ENCODE assay signal across 13 cellular contexts in genomic region chr10:5961405-5962100, GRCh38.
"Had no signal": no experiment of that assay in that cellular context is flagged by ENCODE, and none has a peak within 500 bp of the region (broad histone marks: within the 10 kb centered on the region; RNA-seq: fewer than 3 reads in every experiment).

No MANE protein-coding gene starts in this region.

- H3K4me1 Mint-ChIP-seq: naive B cell had no signal

- H3K27ac ChIP-seq: heart left ventricle, psoas muscle, thoracic aorta had no signal

- H3K36me3 ChIP-seq: thoracic aorta had no signal

- H3K27me3 Mint-ChIP-seq: activated naive CD8-positive, alpha-beta T cell; naive B cell; stimulated activated naive CD8-positive, alpha-beta T cell treated with anti-CD3 and anti-CD28 coated beads, Interleukin-15, Interleukin-2, amounts not matched to agents 100 ng/mL and 50 ng/mL, for 24 hours had no signal

- H3K4me3 ChIP-seq: heart left ventricle, psoas muscle, thoracic aorta had no signal

- H3K36me3 Mint-ChIP-seq: naive B cell had no signal

- H3K27ac Mint-ChIP-seq: activated naive CD8-positive, alpha-beta T cell; stimulated activated naive CD8-positive, alpha-beta T cell treated with anti-CD3 and anti-CD28 coated beads, Interleukin-15, Interleukin-2, amounts not matched to agents 100 ng/mL and 50 ng/mL, for 24 hours had no signal

- H3K27me3 ChIP-seq: heart left ventricle had no signal

- DNase-seq: activated gamma-delta T cell; amygdala; foreskin melanocyte; naive B cell; nucleus accumbens; psoas muscle; stimulated activated CD4-positive, alpha-beta T cell treated with anti-CD3 and anti-CD28 coated beads, Interleukin-2, amount 100 ng/mL, for 48 hours; T-helper 2 cell had no signal

- H3K4me3 Mint-ChIP-seq: activated naive CD8-positive, alpha-beta T cell; naive B cell; stimulated activated naive CD8-positive, alpha-beta T cell treated with anti-CD3 and anti-CD28 coated beads, Interleukin-15, Interleukin-2, amounts not matched to agents 100 ng/mL and 50 ng/mL, for 24 hours had no signal

- FAIRE-seq: islet of Langerhans had no signal

- H3K9me3 Mint-ChIP-seq: naive B cell; stimulated activated naive CD8-positive, alpha-beta T cell treated with anti-CD3 and anti-CD28 coated beads, Interleukin-15, Interleukin-2, amounts not matched to agents 100 ng/mL and 50 ng/mL, for 24 hours had no signal

- ATAC-seq: heart left ventricle had no signal

- H3K9me3 ChIP-seq: heart left ventricle, psoas muscle, thoracic aorta had no signal

- H3K4me1 ChIP-seq: heart left ventricle, psoas muscle had no signal
